15 cellular contexts compared by ENCODE assay signal in genomic region chr3:59759298-59760169, GRCh38.
DNase-seq lines count a peak whose midpoint lies in the region; ATAC-seq, FAIRE-seq and TF ChIP-seq lines count a peak whose summit lies in the region.
"Had no signal": no experiment of that assay in that cellular context is flagged by ENCODE, and none has a peak within 500 bp of the region (broad histone marks: within the 10 kb centered on the region; RNA-seq: fewer than 3 reads in every experiment).

No MANE protein-coding gene starts in this region.

- H4K5ac ChIP-seq in mesendoderm (ENCODE audit: low read length): no peak overlapping the region

- H3K4me1 Mint-ChIP-seq in MCF 10A (ENCODE audit: insufficient read depth, unreplicated experiment) (no peaks in the 10 kb centered on the region), T-cell (peaks cover 62 to 89% (median 87%) of the 10 kb centered on the region in 3 donors)

- TF ChIP-seq CTCF in MCF 10A (IDR thresholded peaks at IDR 0.05; ENCODE audit: unreplicated experiment): no peak
- no peak for TF ChIP-seq CTCF in gastrocnemius medialis (IDR thresholded peaks at IDR 0.05 in 4 of 5, conservative IDR thresholded peaks at IDR 0.05 in 1 of 5)

- ATAC-seq in gastrocnemius medialis: no peak
- ATAC-seq in T-cell (replicated peaks in 1 of 4): no peak
- ATAC-seq: body of pancreas, Panc1 had no signal

- no peaks in the 10 kb centered on the region for H3K79me2 ChIP-seq in mesendoderm (ENCODE audit: control insufficient read depth, insufficient read depth, low read length)

- DNase-seq in NCI-H446 (lab: John Stamatoyannopoulos, UW) (peak; percentile 42 to 67), MCF 10A (ENCODE audit: unreplicated experiment) (peak; percentile 32), SHP77 treated with DMSO at 0.1 percent for 48 hours (lab: John Stamatoyannopoulos, UW) (no peak), mesendoderm (no peak), gastrocnemius medialis (no peak), T-cell (no peak)
- peak; percentile 43 to 44 for DNase-seq in stimulated activated CD4-positive, alpha-beta T cell treated with anti-CD3 and anti-CD28 coated beads, Interleukin-2, amount 100 ng/mL, for 24 hours
- DNase-seq: body of pancreas; CD8-positive, alpha-beta memory T cell; effector memory CD4-positive, alpha-beta T cell; glutamatergic neuron had no signal

- no peak overlapping the region for H3K27ac Mint-ChIP-seq in MCF 10A (ENCODE audit: low read depth, unreplicated experiment)
- no peak overlapping the region for H3K27ac Mint-ChIP-seq in T-cell
- H3K27ac Mint-ChIP-seq: CD8-positive, alpha-beta memory T cell had no signal

- H3K9me3 ChIP-seq in gastrocnemius medialis: no peaks in the 10 kb centered on the region
- H3K9me3 ChIP-seq: body of pancreas had no signal

- H3K36me3 ChIP-seq in mesendoderm (ENCODE audit: control insufficient read depth, insufficient read depth, low read length) (no peaks in the 10 kb centered on the region), gastrocnemius medialis (no peaks in the 10 kb centered on the region)

- H3K9me3 Mint-ChIP-seq in MCF 10A (ENCODE audit: unreplicated experiment) (no peaks in the 10 kb centered on the region), T-cell (no peaks in the 10 kb centered on the region)
- H3K9me3 Mint-ChIP-seq: CD8-positive, alpha-beta memory T cell had no signal

- no peak overlapping the region for H3K4me3 Mint-ChIP-seq in MCF 10A (ENCODE audit: unreplicated experiment)
- no peak overlapping the region for H3K4me3 Mint-ChIP-seq in T-cell
- H3K4me3 Mint-ChIP-seq: CD8-positive, alpha-beta memory T cell had no signal

- H2BK120ac ChIP-seq in mesendoderm (ENCODE audit: low read depth, low read length): no peak overlapping the region

- H3K79me1 ChIP-seq in mesendoderm (ENCODE audit: low read length): no peaks in the 10 kb centered on the region

- H4K8ac ChIP-seq in mesendoderm (ENCODE audit: low read depth, low read length): no peak overlapping the region

- CTCF ChIA-PET in MCF 10A (lab: Yijun Ruan, JAX) (no interaction called here), T-cell (lab: Charles Lee) (interaction anchor here in 1 of 2 donors (0.6 kb wide), 1 partner anchor 87 kb away, joined by 15 read pairs; no protein-coding TSS in a partner anchor)

- in situ Hi-C loops in gastrocnemius medialis (cut with MboI; ENCODE audit: low sequenced_read_pairs in 4 of 4): no loop called here

- no peak overlapping the region for H3K56ac ChIP-seq in mesendoderm (ENCODE audit: low read length)

- no peaks in the 10 kb centered on the region for H3K27me3 ChIP-seq in mesendoderm (ENCODE audit: insufficient read depth, low read length, poor library complexity)
- H3K27me3 ChIP-seq in gastrocnemius medialis: no peaks in the 10 kb centered on the region
- H3K27me3 ChIP-seq: body of pancreas had no signal

- intact Hi-C loops in MCF 10A (cut with micrococcal nuclease) (no loop called here), gastrocnemius medialis (cut with DNase I; ENCODE audit: low total_unique reads) (no loop called here)

- H3K4me1 ChIP-seq in mesendoderm (ENCODE audit: control insufficient read depth, low read depth, low read length) (peaks cover 10% of the 10 kb centered on the region), gastrocnemius medialis (no peaks in the 10 kb centered on the region)

- no peak overlapping the region for H3K4ac ChIP-seq in mesendoderm (ENCODE audit: low read depth, low read length)

- no peak overlapping the region for H3K4me2 ChIP-seq in mesendoderm (ENCODE audit: low read length)

- POLR2A ChIA-PET in MCF 10A (lab: Yijun Ruan, JAX): no interaction called here
- POLR2A ChIA-PET in T-cell (lab: Charles Lee): no interaction called here

- H3K9ac ChIP-seq in mesendoderm (ENCODE audit: low read length): no peak overlapping the region

- H2BK5ac ChIP-seq in mesendoderm (ENCODE audit: low read length): no peak overlapping the region

- TF ChIP-seq POLR2A in gastrocnemius medialis (IDR thresholded peaks at IDR 0.05): no peak

- H3K27me3 Mint-ChIP-seq in MCF 10A (ENCODE audit: insufficient read depth, unreplicated experiment) (no peaks in the 10 kb centered on the region), T-cell (no peaks in the 10 kb centered on the region)

- H3K18ac ChIP-seq in mesendoderm (ENCODE audit: low read length): no peak overlapping the region

- H3K23ac ChIP-seq in mesendoderm (ENCODE audit: low read length): no peak overlapping the region

- no peak overlapping the region for H2BK15ac ChIP-seq in mesendoderm (replicated peaks; ENCODE audit: low read depth)

- H3K27ac ChIP-seq in mesendoderm (ENCODE audit: low read depth, low read length) (no peak overlapping the region), gastrocnemius medialis (no peak overlapping the region)
- H3K27ac ChIP-seq: body of pancreas, HL-60 had no signal

- H3K36me3 Mint-ChIP-seq in MCF 10A (ENCODE audit: insufficient read depth, unreplicated experiment) (no peaks in the 10 kb centered on the region), T-cell (no peaks in the 10 kb centered on the region)
- H3K36me3 Mint-ChIP-seq: CD8-positive, alpha-beta memory T cell had no signal

- H3K4me3 ChIP-seq in mesendoderm (ENCODE audit: low read length) (no peak overlapping the region), gastrocnemius medialis (no peak overlapping the region)
- H3K4me3 ChIP-seq: body of pancreas, lung had no signal

- no peak overlapping the region for H2AK5ac ChIP-seq in mesendoderm (ENCODE audit: low read length)

- no CpG with 5 or more reads among the region's 6 CpGs for WGBS in mesendoderm (ENCODE audit: extremely low coverage, insufficient coverage, low lambda C conversion rate)

- no TSS peak for BruUV-seq in MCF 10A (replicated peaks; lab: Mats Ljungman, UMichigan)

- peak; percentile 53 for FAIRE-seq in G401.6 (lab: Jason Lieb, UNC)

Comparison
In these comparisons a context has a peak if more than half of its experiments do, and no peak if none do; other contexts are left out.
1. DNase-seq: peak in NCI-H446 (2 of 2), MCF 10A (single experiment) and stimulated activated CD4-positive, alpha-beta T cell treated with anti-CD3 and anti-CD28 coated beads, Interleukin-2, amount 100 ng/mL, for 24 hours (2 of 2); none in SHP77 treated with DMSO at 0.1 percent for 48 hours (single experiment), mesendoderm (single experiment), gastrocnemius medialis (0 of 2) and T-cell (0 of 34).